21 cellular contexts compared by ENCODE assay signal in genomic region chr14:54258382-54258781, GRCh38.
"Had no signal": no experiment of that assay in that cellular context is flagged by ENCODE, and none has a peak within 500 bp of the region (broad histone marks: within the 10 kb centered on the region; RNA-seq: fewer than 3 reads in every experiment).

No MANE protein-coding gene starts in this region.

- DNase-seq: cortex of kidney; dorsolateral prefrontal cortex; effector CD8-positive, alpha-beta T cell; gastrocnemius medialis; heart right ventricle; hypothalamus; kidney glomerular epithelial cell; mucosa of descending colon; naive thymus-derived CD8-positive, alpha-beta T cell; nucleus accumbens; ovary; small intestine; stimulated activated CD4-positive, alpha-beta T cell treated with anti-CD3 and anti-CD28 coated beads, Interleukin-12 subunit alpha, Interleukin-12 subunit beta, amount 100 ng/mL, for 4 hours; stimulated activated naive CD8-positive, alpha-beta T cell treated with anti-CD3 and anti-CD28 coated beads, Interleukin-15, Interleukin-2, amounts not matched to agents 100 U/mL and 50 U/mL, for 24 hours; thyroid gland; upper lobe of left lung; uterus had no signal

- H3K36me3 Mint-ChIP-seq: naive thymus-derived CD8-positive, alpha-beta T cell had no signal

- H3K36me3 ChIP-seq: gastrocnemius medialis, heart right ventricle, ovary, right atrium auricular region, suprapubic skin, thyroid gland, upper lobe of left lung, uterus had no signal

- H3K4me1 ChIP-seq: gastrocnemius medialis, heart right ventricle, right atrium auricular region, suprapubic skin, upper lobe of left lung, uterus had no signal

- H3K27me3 ChIP-seq: gastrocnemius medialis, heart right ventricle, ovary, right atrium auricular region, suprapubic skin, thyroid gland, upper lobe of left lung, uterus had no signal

- ATAC-seq: esophagus mucosa; gastrocnemius medialis; heart right ventricle; mucosa of descending colon; naive thymus-derived CD8-positive, alpha-beta T cell; stimulated activated naive CD8-positive, alpha-beta T cell treated with anti-CD3 and anti-CD28 coated beads, Interleukin-15, Interleukin-2, amounts not matched to agents 100 U/mL and 50 U/mL, for 24 hours had no signal

- H3K4me1 Mint-ChIP-seq: naive thymus-derived CD8-positive, alpha-beta T cell had no signal

- H3K9me3 Mint-ChIP-seq: naive thymus-derived CD8-positive, alpha-beta T cell had no signal

- H3K4me3 Mint-ChIP-seq: naive thymus-derived CD8-positive, alpha-beta T cell; neural crest cell had no signal

- H3K27ac ChIP-seq: dorsolateral prefrontal cortex, gastrocnemius medialis, heart right ventricle, ovary, right atrium auricular region, suprapubic skin, thyroid gland, upper lobe of left lung, uterus had no signal

- H3K4me3 ChIP-seq: dorsolateral prefrontal cortex, gastrocnemius medialis, heart right ventricle, mucosa of descending colon, ovary, right atrium auricular region, suprapubic skin, thyroid gland, upper lobe of left lung, uterus had no signal

- H3K27ac Mint-ChIP-seq: naive thymus-derived CD8-positive, alpha-beta T cell had no signal

- H3K9me3 ChIP-seq: gastrocnemius medialis, heart right ventricle, mucosa of descending colon, ovary, right atrium auricular region, suprapubic skin, thyroid gland, upper lobe of left lung, uterus had no signal
